ENCODE assay signal across 8 cellular contexts in the genomic region with DNA sequence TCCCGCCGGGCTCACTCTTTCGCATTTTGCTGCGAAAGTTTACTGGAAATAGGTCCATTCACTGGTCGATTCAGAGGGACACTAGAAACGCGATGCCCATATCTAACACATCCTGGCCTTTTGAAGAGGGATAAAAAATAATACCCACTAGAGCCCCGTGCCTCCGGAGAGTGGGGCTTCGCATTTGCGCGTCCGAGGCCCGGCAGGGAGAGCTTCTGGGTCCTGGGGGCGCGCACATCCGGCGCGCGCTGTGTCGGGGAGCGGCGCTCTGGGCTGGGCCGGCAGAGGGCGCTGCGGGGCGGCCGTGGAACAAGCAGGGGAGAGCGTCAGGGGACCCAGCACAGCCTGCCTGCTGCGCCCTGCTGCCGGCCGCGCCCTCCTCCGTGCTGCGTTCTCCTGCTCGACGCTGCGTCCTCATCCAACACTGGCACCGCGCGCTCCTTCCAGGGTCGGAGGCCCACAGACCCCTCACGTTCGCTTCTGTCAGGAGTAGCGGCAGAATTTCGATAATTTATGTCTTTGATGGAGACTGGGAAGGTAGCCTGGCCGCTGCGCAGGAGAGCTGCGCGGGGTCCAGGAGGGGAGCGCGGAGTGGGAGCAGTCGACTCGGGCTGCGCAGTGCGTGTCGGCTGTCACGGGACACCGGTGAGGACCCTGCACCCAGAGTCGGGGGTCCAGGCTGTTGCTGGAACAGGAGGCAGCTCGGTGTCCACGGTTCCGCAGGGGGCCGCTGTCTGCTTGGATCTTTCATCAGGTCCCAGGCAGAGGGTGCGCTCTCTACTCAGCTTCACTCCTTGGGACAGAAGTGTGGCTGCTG. TPM values are rescaled to one million over a fixed set of nuclear protein-coding genes. Genes with fewer than 3 reads are reported as not detected.
DNase-seq lines count a peak whose midpoint lies in the region; ATAC-seq and TF ChIP-seq lines count a peak whose summit lies in the region.

No MANE protein-coding gene starts in this region.

- TF ChIP-seq CTCF in SU-DHL-6 (IDR thresholded peaks at IDR 0.05; ENCODE audit: insufficient read depth, low read length, poor library complexity, severe bottlenecking) (peak; percentile 22), parathyroid adenoma (IDR thresholded peaks at IDR 0.05) (peak; percentile 94), thyroid gland (IDR thresholded peaks at IDR 0.05) (peak; percentile 63 to 93 (median 86))

- H3K36me3 ChIP-seq in HUES48 (ENCODE audit: control insufficient read depth, insufficient read depth, low read length), result no peaks in the 10 kb centered on the region
- no peaks in the 10 kb centered on the region for H3K36me3 ChIP-seq in SU-DHL-6 (ENCODE audit: low read length)
- no peaks in the 10 kb centered on the region for H3K36me3 ChIP-seq in parathyroid adenoma (ENCODE audit: control insufficient read depth, insufficient read depth, low read length)
- no peaks in the 10 kb centered on the region for H3K36me3 ChIP-seq in thyroid gland

- intact Hi-C loops in Right ventricle myocardium superior (cut with DNase I) (loop anchor here (5.0 to 10.0 kb wide), 2 partner anchors 215 to 622 kb away; no protein-coding TSS in a partner anchor), thyroid gland (cut with DNase I) (loop anchor here (5.0 kb wide), 1 partner anchor 622 kb away; no protein-coding TSS in a partner anchor)

- H3K27ac ChIP-seq in HUES48 (ENCODE audit: low read depth, low read length) (no peak overlapping the region), SU-DHL-6 (ENCODE audit: low read depth, low read length) (no peak overlapping the region), parathyroid adenoma (peak overlapping the region; percentile 67), thyroid gland (peak overlapping the region; percentile 61 to 82 (median 74))

- H3K9ac ChIP-seq in HUES48 (ENCODE audit: low read depth, low read length) (peak overlapping the region; percentile 15; the same call in 1 of the 2 replicates), SU-DHL-6 (ENCODE audit: low read length) (no peak overlapping the region), parathyroid adenoma (peak overlapping the region; percentile 20)

- H3K9me2 ChIP-seq in SU-DHL-6 (replicated peaks; ENCODE audit: insufficient read depth, low read length), result no peaks in the 10 kb centered on the region

- H3K4me2 ChIP-seq in SU-DHL-6 (ENCODE audit: low read depth, low read length, poor library complexity, severe bottlenecking), result no peak overlapping the region
- H3K4me2 ChIP-seq in parathyroid adenoma (ENCODE audit: low read length), result peak overlapping the region; percentile 98

- peak overlapping the region; percentile 79 for H3K4me3 ChIP-seq in HUES48 (ENCODE audit: low read depth, low read length)
- H3K4me3 ChIP-seq in SU-DHL-6 (ENCODE audit: insufficient read depth, low read length, poor library complexity, severe bottlenecking), result no peak overlapping the region
- peak overlapping the region; percentile 75 for H3K4me3 ChIP-seq in parathyroid adenoma (ENCODE audit: low read depth, low read length)
- H3K4me3 ChIP-seq in thyroid gland (replicated peaks in 1 of 3), result peak overlapping the region in 2 of 3 donors; percentile 45 to 53

- no peaks in the 10 kb centered on the region for H3K79me2 ChIP-seq in SU-DHL-6 (ENCODE audit: insufficient read depth, low read length)
- no peaks in the 10 kb centered on the region for H3K79me2 ChIP-seq in parathyroid adenoma

- H2AFZ ChIP-seq in SU-DHL-6 (ENCODE audit: low read depth, low read length, severe bottlenecking) (no peak overlapping the region), parathyroid adenoma (peak overlapping the region; percentile 100)

- H3K9me3 ChIP-seq in HUES48 (ENCODE audit: control insufficient read depth, insufficient read depth, low read length) (no peaks in the 10 kb centered on the region), SU-DHL-6 (ENCODE audit: insufficient read depth, low read length) (no peaks in the 10 kb centered on the region), parathyroid adenoma (ENCODE audit: control insufficient read depth, low read length) (no peaks in the 10 kb centered on the region), thyroid gland (no peaks in the 10 kb centered on the region)

- H3F3A ChIP-seq in SU-DHL-6 (ENCODE audit: insufficient read depth), result no peaks in the 10 kb centered on the region

- 2 to 5% methylated on average over 39 of the region's 65 CpGs for WGBS in thyroid gland, 2 donors

- peak in 1 of 2 donors; percentile 53 for TF ChIP-seq POLR2A in thyroid gland (IDR thresholded peaks at IDR 0.05)

- no peaks in the 10 kb centered on the region for H4K20me1 ChIP-seq in SU-DHL-6 (ENCODE audit: low read depth, low read length)

- DNase-seq in DMS153 (lab: John Stamatoyannopoulos, UW), result peak; percentile 55
- peak; percentile 67 for DNase-seq in activated naive CD8-positive, alpha-beta T cell treated with anti-CD3 and anti-CD28 coated beads, Interleukin-2, amount 50 U/mL, for 16 hours (ENCODE audit: low read depth, low spot score)
- DNase-seq in Right ventricle myocardium superior, result peak; percentile 93
- DNase-seq in thyroid gland, result peak; percentile 78 to 85

- H3K27me3 ChIP-seq in HUES48 (ENCODE audit: control insufficient read depth, insufficient read depth, low read length) (peaks cover 42% of the 10 kb centered on the region), SU-DHL-6 (ENCODE audit: low read length) (0 out of 2 replicates have a peak, but pooled peaks cover 2% of the 10 kb centered on the region), parathyroid adenoma (ENCODE audit: control insufficient read depth, insufficient read depth, low read length) (no peaks in the 10 kb centered on the region), thyroid gland (no peaks in the 10 kb centered on the region)

- H3K4me1 ChIP-seq in HUES48 (ENCODE audit: control insufficient read depth, insufficient read depth, low read length) (no peaks in the 10 kb centered on the region), parathyroid adenoma (no peaks in the 10 kb centered on the region), thyroid gland (peaks cover 10 to 29% of the 10 kb centered on the region in 2 donors)

- peak; percentile 98 for ATAC-seq in GM21447 (IDR thresholded peaks at IDR 0.05; ENCODE audit: unreplicated experiment)
- peak; percentile 98 for ATAC-seq in Right ventricle myocardium superior (ENCODE audit: poor library complexity)

RNA-seq across cellular contexts. Expression of gene ZNF32, which starts 41.5 kb away (rescaled TPM):
- total RNA-seq in Right ventricle myocardium superior (52.7 TPM), thyroid gland (10 to 100 TPM; 28.9 to 63.3 (median 48.4) TPM)

Comparison
In these comparisons a context has a peak if more than half of its experiments do, and no peak if none do; other contexts are left out.
1. H3K27ac ChIP-seq: peak in parathyroid adenoma (single experiment) and thyroid gland (3 of 3); none in HUES48 (single experiment) and SU-DHL-6 (single experiment).
2. CTCF ChIP-seq: peak in every context shown above with its lines; median percentile 94 in parathyroid adenoma; 86 in thyroid gland; 22 in SU-DHL-6.
3. Peak in every context shown above with its lines, with median percentiles within 50 percentile points of each other: DNase-seq.